22 cellular contexts compared by ENCODE assay signal in genomic region chr6:30931272-30931671, GRCh38. TPM values are rescaled to one million over a fixed set of nuclear protein-coding genes. Genes with fewer than 3 reads are reported as not detected.
DNase-seq lines count a peak whose midpoint lies in the region; ATAC-seq and TF ChIP-seq lines count a peak whose summit lies in the region.
"Had no signal": no experiment of that assay in that cellular context is flagged by ENCODE, and none has a peak within 500 bp of the region (broad histone marks: within the 10 kb centered on the region; RNA-seq: fewer than 3 reads in every experiment).

No MANE protein-coding gene starts in this region.

- H3K23ac ChIP-seq in neuronal stem cell (ENCODE audit: low read depth, low read length, poor library complexity): no peak overlapping the region

- TF ChIP-seq CTCF in Calu3 (IDR thresholded peaks at IDR 0.05; ENCODE audit: unreplicated experiment) (no peak), lower lobe of right lung (IDR thresholded peaks at IDR 0.05) (no peak)

- H3K27me3 Mint-ChIP-seq in Calu3 (ENCODE audit: unreplicated experiment): no peaks in the 10 kb centered on the region
- H3K27me3 Mint-ChIP-seq in immature natural killer cell (ENCODE audit: low read depth in 3 of 3): peaks cover 3 to 4% (median 3%) of the 10 kb centered on the region in 3 donors

- no peak overlapping the region for H3K4ac ChIP-seq in neuronal stem cell (ENCODE audit: low read length)

- no peak overlapping the region for H4K8ac ChIP-seq in neuronal stem cell (ENCODE audit: low read depth, low read length)

- H3K4me1 ChIP-seq in lower lobe of right lung: peaks cover 19% of the 10 kb centered on the region
- H3K4me1 ChIP-seq in neuronal stem cell (ENCODE audit: control insufficient read depth in 2 of 2, insufficient read depth in 1 of 2, low read depth in 1 of 2, low read length in 2 of 2): peaks cover 0 to 2% of the 10 kb centered on the region in 2 donors
- H3K4me1 ChIP-seq: BLaER1, HAP-1 had no signal

- H3K27ac Mint-ChIP-seq in Calu3 (ENCODE audit: unreplicated experiment) (peak overlapping the region; percentile 96), immature natural killer cell (no peak overlapping the region)
- H3K27ac Mint-ChIP-seq: HFFc6 had no signal

- no peak overlapping the region for H2BK120ac ChIP-seq in neuronal stem cell (ENCODE audit: low read depth, low read length)

- H3K27ac ChIP-seq in epithelial cell of prostate (peak overlapping the region; percentile 32), lower lobe of right lung (peak overlapping the region; percentile 84), neuronal stem cell (replicated peaks; ENCODE audit: low read length) (no peak overlapping the region)
- H3K27ac ChIP-seq: BLaER1, GM23248 had no signal

- peak in 1 of 2 donors; percentile 1 for ATAC-seq in lower lobe of right lung
- ATAC-seq in HG03521 (IDR thresholded peaks at IDR 0.05; ENCODE audit: unreplicated experiment): no peak
- ATAC-seq: Panc1 had no signal

- H2AFZ ChIP-seq in neuronal stem cell (ENCODE audit: low read length): peak overlapping the region; percentile 15
- H2AFZ ChIP-seq: GM23248 had no signal

- H3K9me3 ChIP-seq in lower lobe of right lung: peaks cover 6% of the 10 kb centered on the region
- peaks cover 4 to 13% of the 10 kb centered on the region in 2 donors for H3K9me3 ChIP-seq in neuronal stem cell (replicated peaks in 1 of 2; ENCODE audit: control insufficient read depth in 2 of 2, insufficient read depth in 1 of 2, low read depth in 1 of 2, low read length in 2 of 2)
- H3K9me3 ChIP-seq: HAP-1, MG63 had no signal

- H3K27me3 ChIP-seq in lower lobe of right lung (ENCODE audit: low read depth) (no peaks in the 10 kb centered on the region), neuronal stem cell (ENCODE audit: control insufficient read depth in 3 of 3, insufficient read depth in 3 of 3, low read depth in 1 of 3, low read length in 3 of 3) (peaks cover 0 to 18% (median 0%) of the 10 kb centered on the region in 3 experiments)
- H3K27me3 ChIP-seq: BLaER1, MG63 had no signal

- H2BK12ac ChIP-seq in neuronal stem cell (ENCODE audit: low read length): no peak overlapping the region

- no peak overlapping the region for H3K18ac ChIP-seq in neuronal stem cell (ENCODE audit: low read length)

- intact Hi-C loops in Calu3 (cut with micrococcal nuclease; ENCODE audit: unreplicated experiment): loop anchor here (10.0 kb wide), 1 partner anchor 74 kb away; no protein-coding TSS in a partner anchor
- intact Hi-C loops in lower lobe of right lung (cut with DNase I): no loop called here

- H2BK5ac ChIP-seq in neuronal stem cell (ENCODE audit: low read length): no peak overlapping the region

- H3K4me3 ChIP-seq in lower lobe of right lung: peak overlapping the region; percentile 55
- H3K4me3 ChIP-seq in neuronal stem cell (ENCODE audit: low read length in 2 of 2): no peak overlapping the region
- H3K4me3 ChIP-seq: BLaER1, GM23248, HAP-1, MG63 had no signal

- H3K36me3 ChIP-seq in lower lobe of right lung (peaks cover 5% of the 10 kb centered on the region), neuronal stem cell (replicated peaks in 1 of 2; ENCODE audit: control insufficient read depth in 2 of 2, insufficient read depth in 2 of 2, low read length in 2 of 2) (peaks cover 7 to 17% of the 10 kb centered on the region in 2 donors)
- H3K36me3 ChIP-seq: MG63 had no signal

- H2AK5ac ChIP-seq in neuronal stem cell (ENCODE audit: low read depth, low read length): no peak overlapping the region

- H3K14ac ChIP-seq in neuronal stem cell (ENCODE audit: low read length): no peak overlapping the region

- no TSS peak for BruUV-seq in Calu3 (replicated peaks; lab: Mats Ljungman, UMichigan)

- CTCF ChIA-PET in Calu3 (lab: Charles Lee): interaction anchor here (0.6 to 2.5 kb wide), 10 partner anchors 11 to 156 kb away, joined by 3 to 13 read pairs (median 6); partner anchors contain the start of gene VARS2

- peak overlapping the region; percentile 26 for H3K9ac ChIP-seq in neuronal stem cell (ENCODE audit: low read depth, low read length, poor library complexity)
- H3K9ac ChIP-seq: BLaER1, GM23248 had no signal

- no peaks in the 10 kb centered on the region for H3K79me1 ChIP-seq in neuronal stem cell (ENCODE audit: low read depth, low read length)

- H3K4me3 Mint-ChIP-seq in Calu3 (ENCODE audit: low read depth, unreplicated experiment) (peak overlapping the region; percentile 74), immature natural killer cell (no peak overlapping the region)
- H3K4me3 Mint-ChIP-seq: HFFc6 had no signal

- no CpG with 5 or more reads among the region's 8 CpGs for WGBS in neuronal stem cell (ENCODE audit: extremely low coverage in 2 of 2, insufficient read length in 2 of 2, insufficient replicate concordance in 1 of 2), 2 donors

- peak overlapping the region; percentile 10 for H2BK15ac ChIP-seq in neuronal stem cell (ENCODE audit: low read length)

- H3K4me1 Mint-ChIP-seq in Calu3 (ENCODE audit: low read depth, unreplicated experiment): peaks cover 73% of the 10 kb centered on the region
- H3K4me1 Mint-ChIP-seq in immature natural killer cell: no peaks in the 10 kb centered on the region

- H3K9me3 Mint-ChIP-seq in Calu3 (ENCODE audit: low read depth, unreplicated experiment): peaks cover 4% of the 10 kb centered on the region
- H3K9me3 Mint-ChIP-seq in immature natural killer cell: no peaks in the 10 kb centered on the region

- H3K36me3 Mint-ChIP-seq in Calu3 (ENCODE audit: insufficient read depth, unreplicated experiment) (peaks cover 32% of the 10 kb centered on the region), immature natural killer cell (peaks cover 16 to 20% (median 16%) of the 10 kb centered on the region in 3 donors)

- DNase-seq in Calu3 (no peak), epithelial cell of prostate (ENCODE audit: low read depth, low spot score) (no peak), lower lobe of right lung (no peak), neuronal stem cell (ENCODE audit: low spot score) (no peak), OCI-M2 (lab: John Stamatoyannopoulos, UW; ENCODE audit: unreplicated experiment) (no peak), immature natural killer cell (no peak)
- no peak for DNase-seq in activated CD4-positive, alpha-beta T cell treated with anti-CD3 and anti-CD28 coated beads, Interleukin-2, amount 50 U/mL, for 48 hours
- DNase-seq: CD4-positive, CD25-positive, alpha-beta regulatory T cell; GM23248; HFFc6; KBM-7; MG63; NCI-H2029; NCI-H446 treated with DMSO at 0.1 percent for 48 hours; NCI-H526; SHP77 treated with DMSO at 0.1 percent for 48 hours had no signal

- no peak overlapping the region for H3K4me2 ChIP-seq in neuronal stem cell (ENCODE audit: insufficient read depth, low read length, poor library complexity, severe bottlenecking)
- H3K4me2 ChIP-seq: BLaER1 had no signal

- H4K91ac ChIP-seq in neuronal stem cell (ENCODE audit: low read depth, low read length, poor library complexity): no peak overlapping the region

RNA-seq across cellular contexts. Expression of gene SFTA2, which starts 0.7 kb away (rescaled TPM):
- total RNA-seq in Calu3 (2022) (184 and 246 TPM in 2 replicates), lower lobe of right lung (351 TPM)
- not detected for polyA plus RNA-seq in neuronal stem cell (2013, experiment 1 of 2)
- not detected for polyA plus RNA-seq in neuronal stem cell (2013, experiment 2 of 2)
- polyA plus RNA-seq in immature natural killer cell: not detected
- total RNA-seq: A172; CD4-positive, CD25-positive, alpha-beta regulatory T cell; GM23248; HFFc6; LHCN-M2 had no signal
- polyA plus RNA-seq: GM23248 had no signal

RNA-seq across cellular contexts. Expression of gene MUCL3, which starts 9.5 kb away (rescaled TPM):
- total RNA-seq in Calu3 (2022) (0.07 and 0.15 TPM in 2 replicates), lower lobe of right lung (5.3 TPM)
- 0.29 TPM for polyA plus RNA-seq in neuronal stem cell (2013, experiment 1 of 2)
- 0.24 TPM for polyA plus RNA-seq in neuronal stem cell (2013, experiment 2 of 2)
- not detected for polyA plus RNA-seq in immature natural killer cell
- total RNA-seq: A172; CD4-positive, CD25-positive, alpha-beta regulatory T cell; GM23248; HFFc6; LHCN-M2 had no signal
- polyA plus RNA-seq: CD4-positive, CD25-positive, alpha-beta regulatory T cell; GM23248 had no signal

RNA-seq across cellular contexts. Expression of gene VARS2, which starts 17.2 kb away (rescaled TPM):
- total RNA-seq in Calu3 (2022): 33.0 and 34.2 TPM in 2 replicates
- 33.0 TPM for total RNA-seq in lower lobe of right lung
- polyA plus RNA-seq in neuronal stem cell (2013, experiment 1 of 2): 25.0 TPM
- polyA plus RNA-seq in neuronal stem cell (2013, experiment 2 of 2): 24.8 TPM
- polyA plus RNA-seq in immature natural killer cell: 10 to 100 TPM; 12.0 to 17.5 (median 12.6) TPM

RNA-seq across cellular contexts. Expression of gene GTF2H4, which starts 23.3 kb away (rescaled TPM):
- total RNA-seq in Calu3 (2022): 70.5 and 80.0 TPM in 2 replicates
- 37.1 TPM for total RNA-seq in lower lobe of right lung
- polyA plus RNA-seq in neuronal stem cell (2013, experiment 1 of 2): 54.0 TPM
- 54.9 TPM for polyA plus RNA-seq in neuronal stem cell (2013, experiment 2 of 2)
- polyA plus RNA-seq in immature natural killer cell: 10 to 100 TPM in 1 of 3 donors, 1 to 10 TPM in 1, not detected in 1; 6.3 to 10.2 TPM

RNA-seq across cellular contexts. Expression of gene DDR1, which starts 47.0 kb away (rescaled TPM):
- 489 and 580 TPM in 2 replicates for total RNA-seq in Calu3 (2022)
- 80.9 TPM for total RNA-seq in lower lobe of right lung
- polyA plus RNA-seq in neuronal stem cell (2013, experiment 1 of 2): 144 TPM
- 140 TPM for polyA plus RNA-seq in neuronal stem cell (2013, experiment 2 of 2)
- polyA plus RNA-seq in immature natural killer cell: 1 to 10 TPM in 1 of 3 donors, under 1 TPM in 1, not detected in 1; 0.41 to 1.1 TPM
